Comparison of ENCODE assay signal across 22 cellular contexts in genomic region chr2:109594246-109594900, GRCh38. TPM values are rescaled to one million over a fixed set of nuclear protein-coding genes. Genes with fewer than 3 reads are reported as not detected.
DNase-seq lines count a peak whose midpoint lies in the region; ATAC-seq and TF ChIP-seq lines count a peak whose summit lies in the region.
"Had no signal": no experiment of that assay in that cellular context is flagged by ENCODE, and none has a peak within 500 bp of the region (broad histone marks: within the 10 kb centered on the region; RNA-seq: fewer than 3 reads in every experiment).

No MANE protein-coding gene starts in this region.

- H3K56ac ChIP-seq in IMR-90 (ENCODE audit: extremely low read depth, insufficient read depth, low read length), result no peak overlapping the region

- H3K27ac ChIP-seq in IMR-90 (ENCODE audit: insufficient read depth, low read length), result no peak overlapping the region
- H3K27ac ChIP-seq in foreskin keratinocyte, result no peak overlapping the region
- H3K27ac ChIP-seq: brain microvascular endothelial cell, neutrophil, right atrium auricular region had no signal

- no peaks in the 10 kb centered on the region for H3K9me3 ChIP-seq in IMR-90 (ENCODE audit: control insufficient read depth, insufficient read depth, low read length)
- H3K9me3 ChIP-seq: neutrophil, right atrium auricular region had no signal

- no peak overlapping the region for H2BK20ac ChIP-seq in IMR-90 (ENCODE audit: low read depth, low read length)

- H3K36me3 ChIP-seq in IMR-90 (ENCODE audit: control insufficient read depth, insufficient read depth, low read length), result peaks cover 5% of the 10 kb centered on the region
- H3K36me3 ChIP-seq: neutrophil, right atrium auricular region had no signal

- no peak overlapping the region for H3K14ac ChIP-seq in IMR-90 (replicated peaks; ENCODE audit: low read depth, low read length)

- no CpG with 5 or more reads among the region's 16 CpGs for WGBS in IMR-90 (ENCODE audit: extremely low coverage in 2 of 2, insufficient read length in 1 of 2), 2 experiments

- BruUV-seq in IMR-90 (replicated peaks; lab: Mats Ljungman, UMichigan), result no TSS peak

- peaks cover 12% of the 10 kb centered on the region for H3K9me1 ChIP-seq in IMR-90 (ENCODE audit: insufficient read depth, low read length)

- TF ChIP-seq RAD21 in IMR-90 (IDR thresholded peaks at IDR 0.05; ENCODE audit: low read length), result no peak

- no peak overlapping the region for H2AFZ ChIP-seq in IMR-90 (replicated peaks; ENCODE audit: low read length, poor library complexity)

- no peak overlapping the region for H2BK15ac ChIP-seq in IMR-90 (ENCODE audit: low read depth, low read length)

- H3K4me1 ChIP-seq in IMR-90 (ENCODE audit: control insufficient read depth, insufficient read depth, low read length), result peaks cover 3% of the 10 kb centered on the region
- H3K4me1 ChIP-seq in foreskin keratinocyte, result peaks cover 14% of the 10 kb centered on the region

- TF ChIP-seq POLR2A in IMR-90 (IDR thresholded peaks at IDR 0.05; ENCODE audit: low read depth, low read length), result no peak

- dilution Hi-C loops in IMR-90 (cut with HindIII; ENCODE audit: low sequenced_read_pairs, unreplicated experiment), result no loop called here

- no peak overlapping the region for H2BK5ac ChIP-seq in IMR-90 (ENCODE audit: low read depth, low read length, poor library complexity, severe bottlenecking)

- H2AK5ac ChIP-seq in IMR-90 (ENCODE audit: low read depth, low read length), result no peak overlapping the region

- H3K4ac ChIP-seq in IMR-90 (ENCODE audit: low read depth, low read length), result no peak overlapping the region

- no peak overlapping the region for H3K18ac ChIP-seq in IMR-90 (ENCODE audit: low read depth, low read length)

- POLR2A ChIA-PET in IMR-90 (lab: Charles Lee; ENCODE audit: unreplicated experiment), result no interaction called here

- no peak overlapping the region for H2AK9ac ChIP-seq in IMR-90 (replicated peaks; ENCODE audit: low read depth, low read length, poor library complexity)

- no peaks in the 10 kb centered on the region for H3K27me3 ChIP-seq in IMR-90 (ENCODE audit: control insufficient read depth, insufficient read depth, low read length)
- H3K27me3 ChIP-seq in foreskin keratinocyte, result no peaks in the 10 kb centered on the region
- H3K27me3 ChIP-seq: brain microvascular endothelial cell, neutrophil, right atrium auricular region had no signal

- H3K4me2 ChIP-seq in IMR-90 (ENCODE audit: low read depth, low read length), result no peak overlapping the region

- H2BK120ac ChIP-seq in IMR-90 (ENCODE audit: low read depth, low read length), result no peak overlapping the region

- no peak overlapping the region for H3K23ac ChIP-seq in IMR-90 (ENCODE audit: low read depth, low read length)

- ATAC-seq in IMR-90 (ENCODE audit: low read depth) (peak; percentile 66), foreskin keratinocyte (peak; percentile 93)
- ATAC-seq: activated CD8-positive, alpha-beta T cell treated with anti-CD3 and anti-CD28 coated beads for 36 hours; activated naive CD4-positive, alpha-beta T cell treated with anti-CD3 and anti-CD28 coated beads, Interleukin-2, amount 50 U/mL, for 72 hours; activated T-cell treated with anti-CD3 and anti-CD28 coated beads, Interleukin-2, amount 50 U/mL, for 72 hours; left cardiac atrium; SK-N-SH treated with all-trans-retinoic acid at 6 μM for 48 hours; stimulated activated memory B cell treated with anti-CD40 and anti-IgM and Interleukin-4, amounts not matched to agents 10 μg/mL and 1 μg/mL and 100 μg/mL, for 72 hours had no signal

- no peak overlapping the region for H3K4me3 ChIP-seq in IMR-90 (ENCODE audit: insufficient read depth, low read depth, low read length)
- H3K4me3 ChIP-seq: right atrium auricular region had no signal

- H3K9ac ChIP-seq in IMR-90 (ENCODE audit: low read depth, low read length), result no peak overlapping the region

- intact Hi-C loops in IMR-90 (cut with micrococcal nuclease), result no loop called here

- no peak overlapping the region for H4K8ac ChIP-seq in IMR-90 (ENCODE audit: low read depth in 2 of 2, low read length in 2 of 2)

- peaks cover 33 to 80% of the 10 kb centered on the region in 2 experiments for H3K79me1 ChIP-seq in IMR-90 (ENCODE audit: low read depth in 1 of 2, low read length in 2 of 2)

- in situ Hi-C loops in IMR-90 (cut with MboI; ENCODE audit: low sequenced_read_pairs), result no loop called here

- CTCF ChIA-PET in IMR-90 (lab: Yijun Ruan, JAX), result interaction anchor here (0.9 to 1.1 kb wide), 2 partner anchors 10 to 105 kb away, joined by 3 to 4 read pairs; no protein-coding TSS in a partner anchor

- TF ChIP-seq CTCF in IMR-90 (conservative IDR thresholded peaks at IDR 0.05; ENCODE audit: low read depth, low read length) (no peak), foreskin keratinocyte (conservative IDR thresholded peaks at IDR 0.05) (no peak)

- DNase-seq in IMR-90, result peak; percentile 53
- peak; percentile 24 for DNase-seq in NCI-H2227 treated with DMSO at 0.1 percent for 48 hours (lab: John Stamatoyannopoulos, UW)
- peak; percentile 61 to 81 for DNase-seq in foreskin keratinocyte
- DNase-seq in pons (ENCODE audit: low spot score), result peak; percentile 80
- no peak for DNase-seq in stimulated activated CD4-positive, alpha-beta T cell treated with anti-CD3 and anti-CD28 coated beads, Interleukin-4, amount 100 ng/mL, for 1 hour
- no peak for DNase-seq in activated CD4-positive, CD25-positive, alpha-beta regulatory T cell treated with anti-CD3 and anti-CD28 coated beads, Interleukin-2, amount 50 U/mL, for 72 hours
- DNase-seq in NCI-H128 (lab: John Stamatoyannopoulos, UW; ENCODE audit: unreplicated experiment), result no peak
- DNase-seq: activated CD4-positive, CD25-positive, alpha-beta regulatory T cell; activated CD8-positive, alpha-beta T cell treated with anti-CD3 and anti-CD28 coated beads for 36 hours; activated T-cell treated with anti-CD3 and anti-CD28 coated beads, Interleukin-2, amount 50 U/mL, for 72 hours; AML-193; brain microvascular endothelial cell; KG1; left cardiac atrium; midbrain; NCI-H345; NK-92 treated with Interleukin-12 subunit alpha and Interleukin-12 subunit beta, amount 100 ng/mL, for 24 hours had no signal

- no peak overlapping the region for H4K5ac ChIP-seq in IMR-90 (ENCODE audit: low read depth, low read length)

- peaks cover 27% of the 10 kb centered on the region for H4K20me1 ChIP-seq in IMR-90 (ENCODE audit: insufficient read depth, low read length)

- no peak overlapping the region for H4K91ac ChIP-seq in IMR-90 (ENCODE audit: insufficient read depth, low read depth, low read length)

TF ChIP-seq in IMR-90, 13 proteins besides CTCF, POLR2A, EP300 and RAD21:
- TF ChIP-seq SMC3 (IDR thresholded peaks at IDR 0.05; ENCODE audit: low read depth, low read length) (no peak), RCOR1 (IDR thresholded peaks at IDR 0.05; ENCODE audit: insufficient replicate concordance, low read length) (no peak), ELK1 (IDR thresholded peaks at IDR 0.05; ENCODE audit: borderline replicate concordance, low read depth, low read length) (no peak), BHLHE40 (IDR thresholded peaks at IDR 0.05; ENCODE audit: low read depth, low read length) (no peak), NFE2L2 (IDR thresholded peaks at IDR 0.05; ENCODE audit: low read depth, low read length) (no peak), MAZ (IDR thresholded peaks at IDR 0.05; ENCODE audit: borderline replicate concordance, low read depth, low read length) (no peak), CHD1 (IDR thresholded peaks at IDR 0.05; ENCODE audit: low read depth, low read length) (no peak), RFX5 (IDR thresholded peaks at IDR 0.05; ENCODE audit: low read depth, low read length) (no peak), MAFK (IDR thresholded peaks at IDR 0.05; ENCODE audit: low read depth, low read length) (no peak)
- TF ChIP-seq, protein P1, sequence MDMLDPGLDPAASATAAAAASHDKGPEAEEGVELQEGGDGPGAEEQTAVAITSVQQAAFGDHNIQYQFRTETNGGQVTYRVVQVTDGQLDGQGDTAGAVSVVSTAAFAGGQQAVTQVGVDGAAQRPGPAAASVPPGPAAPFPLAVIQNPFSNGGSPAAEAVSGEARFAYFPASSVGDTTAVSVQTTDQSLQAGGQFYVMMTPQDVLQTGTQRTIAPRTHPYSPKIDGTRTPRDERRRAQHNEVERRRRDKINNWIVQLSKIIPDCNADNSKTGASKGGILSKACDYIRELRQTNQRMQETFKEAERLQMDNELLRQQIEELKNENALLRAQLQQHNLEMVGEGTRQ (IDR thresholded peaks at IDR 0.05; ENCODE audit: low read depth, low read length), result no peak

RNA-seq across cellular contexts. Expression of gene SEPTIN10, which starts 19.4 kb away (rescaled TPM):
- total RNA-seq in IMR-90 (2012; rRNA removed) (82.6 and 83.9 TPM in 2 replicates), foreskin keratinocyte (93.4 and 100 TPM in 2 replicates)
- polyA plus RNA-seq in IMR-90 (2012; rRNA removed) (42.4 and 55.4 TPM in 2 replicates), foreskin keratinocyte (31.6 and 37.3 TPM in 2 replicates)
- 12.1 and 13.7 TPM in 2 replicates for polyA plus RNA-seq in IMR-90 (2012; cell fraction: cytosol; rRNA removed)
- polyA plus RNA-seq in IMR-90 (2012; cell fraction: nucleus; rRNA removed; ENCODE audit: low replicate concordance), result 5.4 and 27.4 TPM in 2 replicates

RNA-seq across cellular contexts. Expression of gene SOWAHC, which starts 19.8 kb away (rescaled TPM):
- 4.8 and 8.9 TPM in 2 replicates for total RNA-seq in IMR-90 (2012; rRNA removed)
- 3.2 and 3.4 TPM in 2 replicates for polyA plus RNA-seq in IMR-90 (2012; rRNA removed)
- 1.8 and 3.7 TPM in 2 replicates for polyA plus RNA-seq in IMR-90 (2012; cell fraction: cytosol; rRNA removed)
- 2.0 and 2.4 TPM in 2 replicates for polyA plus RNA-seq in IMR-90 (2012; cell fraction: nucleus; rRNA removed; ENCODE audit: low replicate concordance)
- 30.8 and 31.2 TPM in 2 replicates for total RNA-seq in foreskin keratinocyte
- 10.1 and 11.5 TPM in 2 replicates for polyA plus RNA-seq in foreskin keratinocyte

Comparison
In these comparisons a context has a peak if more than half of its experiments do, and no peak if none do; other contexts are left out.
1. DNase-seq: peak in IMR-90 (single experiment), NCI-H2227 treated with DMSO at 0.1 percent for 48 hours (single experiment), foreskin keratinocyte (2 of 2) and pons (single experiment); none in stimulated activated CD4-positive, alpha-beta T cell treated with anti-CD3 and anti-CD28 coated beads, Interleukin-4, amount 100 ng/mL, for 1 hour (single experiment), activated CD4-positive, CD25-positive, alpha-beta regulatory T cell treated with anti-CD3 and anti-CD28 coated beads, Interleukin-2, amount 50 U/mL, for 72 hours (single experiment) and NCI-H128 (single experiment).